In the genomic region with DNA sequence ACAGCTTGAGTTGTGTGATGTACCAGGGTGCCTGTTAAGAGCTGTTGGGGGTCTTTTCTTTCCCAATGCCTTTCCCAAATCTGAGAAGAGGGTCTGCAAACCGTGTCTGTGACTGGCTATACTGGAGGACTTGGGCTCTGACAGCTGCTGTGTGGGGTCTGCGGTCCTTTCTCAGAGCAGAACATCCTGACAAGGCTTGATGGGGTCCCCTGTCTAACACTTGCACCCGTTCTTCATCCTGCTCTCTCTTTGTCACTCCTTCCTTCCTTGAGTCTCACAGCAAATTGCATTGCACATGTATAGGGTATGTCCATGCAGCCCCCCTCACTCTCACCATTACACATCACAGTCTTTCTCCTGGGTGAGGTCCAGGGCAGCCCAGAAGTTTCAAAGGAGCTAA, we compare ENCODE assay signal across 19 cellular contexts.
DNase-seq lines count a peak whose midpoint lies in the region; ATAC-seq and TF ChIP-seq lines count a peak whose summit lies in the region.
"Had no signal": no experiment of that assay in that cellular context is flagged by ENCODE, and none has a peak within 500 bp of the region (broad histone marks: within the 10 kb centered on the region; RNA-seq: fewer than 3 reads in every experiment).

No MANE protein-coding gene starts in this region.

- H3K27ac ChIP-seq in BLaER1 (peak overlapping the region; percentile 23; the same call in 1 of the 2 replicates), esophagus muscularis mucosa (replicated peaks in 1 of 4) (no peak overlapping the region), tibial nerve (no peak overlapping the region)
- H3K27ac ChIP-seq: 22Rv1 had no signal

- CTCF ChIA-PET in activated CD8-positive, alpha-beta T cell treated with anti-CD3 and anti-CD28 coated beads, Interleukin-2, amount 10 ng/mL, durations not matched to agents 7 days and 5 days (lab: Charles Lee) = interaction anchor here (1.6 kb wide), 1 partner anchor 50 kb away, joined by 6 read pairs; no protein-coding TSS in a partner anchor
- CTCF ChIA-PET in activated CD8-positive, alpha-beta T cell treated with anti-CD3 and anti-CD28 coated beads for 36 hours (lab: Charles Lee) = interaction anchor here (1.6 kb wide), 1 partner anchor 9 kb away, joined by 4 read pairs; no protein-coding TSS in a partner anchor

- no peaks in the 10 kb centered on the region for H3K9me3 Mint-ChIP-seq in activated CD8-positive, alpha-beta T cell treated with anti-CD3 and anti-CD28 coated beads, Interleukin-2, amount 10 ng/mL, durations not matched to agents 7 days and 5 days (ENCODE audit: insufficient read depth)
- H3K9me3 Mint-ChIP-seq in activated CD8-positive, alpha-beta T cell treated with anti-CD3 and anti-CD28 coated beads for 36 hours = no peaks in the 10 kb centered on the region
- H3K9me3 Mint-ChIP-seq in neural crest cell = no peaks in the 10 kb centered on the region
- H3K9me3 Mint-ChIP-seq: CD4-positive, alpha-beta T cell had no signal

- H3K4me1 Mint-ChIP-seq in activated CD8-positive, alpha-beta T cell treated with anti-CD3 and anti-CD28 coated beads, Interleukin-2, amount 10 ng/mL, durations not matched to agents 7 days and 5 days (ENCODE audit: low read depth) = peaks cover 17% of the 10 kb centered on the region
- H3K4me1 Mint-ChIP-seq in activated CD8-positive, alpha-beta T cell treated with anti-CD3 and anti-CD28 coated beads for 36 hours (ENCODE audit: low read depth) = peaks cover 7% of the 10 kb centered on the region
- no peaks in the 10 kb centered on the region for H3K4me1 Mint-ChIP-seq in neural crest cell

- peaks cover 37% of the 10 kb centered on the region for H3K4me1 ChIP-seq in BLaER1
- no peaks in the 10 kb centered on the region for H3K4me1 ChIP-seq in esophagus muscularis mucosa
- no peaks in the 10 kb centered on the region for H3K4me1 ChIP-seq in tibial nerve
- H3K4me1 ChIP-seq: HAP-1 had no signal

- TF ChIP-seq EP300 in esophagus muscularis mucosa (IDR thresholded peaks at IDR 0.05) (no peak), tibial nerve (IDR thresholded peaks at IDR 0.05) (no peak)

- H3K9me3 ChIP-seq in BLaER1 (peaks cover 24% of the 10 kb centered on the region), esophagus muscularis mucosa (peaks cover 0 to 7% (median 1%) of the 10 kb centered on the region in 4 donors), tibial nerve (peaks cover 0 to 3% (median 0%) of the 10 kb centered on the region in 4 donors)
- H3K9me3 ChIP-seq: HAP-1 had no signal

- no peaks in the 10 kb centered on the region for H3K36me3 ChIP-seq in BLaER1
- no peaks in the 10 kb centered on the region for H3K36me3 ChIP-seq in esophagus muscularis mucosa
- H3K36me3 ChIP-seq in tibial nerve = no peaks in the 10 kb centered on the region
- H3K36me3 ChIP-seq: BLaER1 treated with 17β-estradiol and CSF1 and Interleukin-3, amounts not matched to agents 10 nM and 100 nM; HAP-1 had no signal

- no peak for ATAC-seq in activated CD8-positive, alpha-beta T cell treated with anti-CD3 and anti-CD28 coated beads, Interleukin-2, amount 10 ng/mL, durations not matched to agents 7 days and 5 days
- ATAC-seq in activated CD8-positive, alpha-beta T cell treated with anti-CD3 and anti-CD28 coated beads for 36 hours = no peak
- ATAC-seq in GM19395 (IDR thresholded peaks at IDR 0.05; ENCODE audit: unreplicated experiment) = no peak

- no peaks in the 10 kb centered on the region for H3K27me3 ChIP-seq in BLaER1
- H3K27me3 ChIP-seq in esophagus muscularis mucosa = peaks cover 0 to 11% (median 0%) of the 10 kb centered on the region in 4 donors
- no peaks in the 10 kb centered on the region for H3K27me3 ChIP-seq in tibial nerve
- H3K27me3 ChIP-seq: BLaER1 treated with 17β-estradiol and CSF1 and Interleukin-3, amounts not matched to agents 10 nM and 100 nM had no signal

- TF ChIP-seq CTCF in activated CD8-positive, alpha-beta T cell treated with anti-CD3 and anti-CD28 coated beads for 36 hours (IDR thresholded peaks at IDR 0.05) = no peak
- TF ChIP-seq CTCF in esophagus muscularis mucosa (IDR thresholded peaks at IDR 0.05) = no peak
- TF ChIP-seq CTCF in neural crest cell (conservative IDR thresholded peaks at IDR 0.05) = no peak
- no peak for TF ChIP-seq CTCF in tibial nerve (IDR thresholded peaks at IDR 0.05)

- no peaks in the 10 kb centered on the region for H4K20me1 ChIP-seq in BLaER1
- H4K20me1 ChIP-seq: BLaER1 treated with 17β-estradiol and CSF1 and Interleukin-3, amounts not matched to agents 10 nM and 100 nM had no signal

- no peak overlapping the region for H3K4me3 Mint-ChIP-seq in activated CD8-positive, alpha-beta T cell treated with anti-CD3 and anti-CD28 coated beads, Interleukin-2, amount 10 ng/mL, durations not matched to agents 7 days and 5 days
- no peak overlapping the region for H3K4me3 Mint-ChIP-seq in activated CD8-positive, alpha-beta T cell treated with anti-CD3 and anti-CD28 coated beads for 36 hours
- H3K4me3 Mint-ChIP-seq in neural crest cell = no peak overlapping the region
- H3K4me3 Mint-ChIP-seq: B cell; CD14-positive monocyte; CD4-positive, alpha-beta T cell; CD8-positive, alpha-beta memory T cell; HFFc6 had no signal

- TF ChIP-seq POLR2A in esophagus muscularis mucosa (IDR thresholded peaks at IDR 0.05; ENCODE audit: low read depth) (no peak), tibial nerve (IDR thresholded peaks at IDR 0.05) (no peak)

- H3K4me2 ChIP-seq in BLaER1 = no peak overlapping the region
- H3K4me2 ChIP-seq: BLaER1 treated with 17β-estradiol and CSF1 and Interleukin-3, amounts not matched to agents 10 nM and 100 nM had no signal

- H3K4me3 ChIP-seq in BLaER1 = no peak overlapping the region
- H3K4me3 ChIP-seq in esophagus muscularis mucosa = no peak overlapping the region
- no peak overlapping the region for H3K4me3 ChIP-seq in tibial nerve
- H3K4me3 ChIP-seq: BLaER1 treated with 17β-estradiol and CSF1 and Interleukin-3, amounts not matched to agents 10 nM and 100 nM; HAP-1 had no signal

- peak; percentile 17 for DNase-seq in activated CD8-positive, alpha-beta T cell treated with anti-CD3 and anti-CD28 coated beads, Interleukin-2, amount 10 ng/mL, durations not matched to agents 7 days and 5 days
- DNase-seq in activated CD8-positive, alpha-beta T cell treated with anti-CD3 and anti-CD28 coated beads for 36 hours = no peak
- peak; percentile 90 for DNase-seq in esophagus muscularis mucosa (ENCODE audit: extremely low spot score)
- DNase-seq in neural crest cell (ENCODE audit: low read depth, low spot score) = no peak
- no peak for DNase-seq in tibial nerve (ENCODE audit: low spot score in 2 of 2)
- DNase-seq: CD4-positive, alpha-beta T cell; CD8-positive, alpha-beta memory T cell; DMS 273 treated with DMSO at 0.1 percent for 48 hours; DMS79; GF-D8; GOT3; HFFc6 had no signal

- intact Hi-C loops in activated CD8-positive, alpha-beta T cell treated with anti-CD3 and anti-CD28 coated beads for 36 hours (cut with micrococcal nuclease) = no loop called here
- intact Hi-C loops in esophagus muscularis mucosa (cut with DNase I) = no loop called here

- WGBS in esophagus muscularis mucosa = 71% methylated on average over 3 of the region's 3 CpGs
- 73 to 77% methylated on average over 3 of the region's 3 CpGs for WGBS in tibial nerve, 2 donors

- H3K27ac Mint-ChIP-seq in activated CD8-positive, alpha-beta T cell treated with anti-CD3 and anti-CD28 coated beads, Interleukin-2, amount 10 ng/mL, durations not matched to agents 7 days and 5 days = no peak overlapping the region
- no peak overlapping the region for H3K27ac Mint-ChIP-seq in activated CD8-positive, alpha-beta T cell treated with anti-CD3 and anti-CD28 coated beads for 36 hours
- peak overlapping the region; percentile 5 for H3K27ac Mint-ChIP-seq in neural crest cell (ENCODE audit: unreplicated experiment)
- H3K27ac Mint-ChIP-seq: B cell; CD4-positive, alpha-beta T cell; HFFc6 had no signal

- POLR2A ChIA-PET in activated CD8-positive, alpha-beta T cell treated with anti-CD3 and anti-CD28 coated beads, Interleukin-2, amount 10 ng/mL, durations not matched to agents 7 days and 5 days (lab: Charles Lee) = no interaction called here
- POLR2A ChIA-PET in activated CD8-positive, alpha-beta T cell treated with anti-CD3 and anti-CD28 coated beads for 36 hours (lab: Charles Lee) = no interaction called here

- no peak overlapping the region for H3K9ac ChIP-seq in BLaER1
- H3K9ac ChIP-seq: BLaER1 treated with 17β-estradiol and CSF1 and Interleukin-3, amounts not matched to agents 10 nM and 100 nM had no signal

- H3K36me3 Mint-ChIP-seq in activated CD8-positive, alpha-beta T cell treated with anti-CD3 and anti-CD28 coated beads, Interleukin-2, amount 10 ng/mL, durations not matched to agents 7 days and 5 days (ENCODE audit: low read depth) = no peaks in the 10 kb centered on the region
- no peaks in the 10 kb centered on the region for H3K36me3 Mint-ChIP-seq in activated CD8-positive, alpha-beta T cell treated with anti-CD3 and anti-CD28 coated beads for 36 hours (ENCODE audit: low read depth)
- H3K36me3 Mint-ChIP-seq in neural crest cell (ENCODE audit: low read depth) = no peaks in the 10 kb centered on the region
- H3K36me3 Mint-ChIP-seq: CD14-positive monocyte; CD8-positive, alpha-beta memory T cell had no signal

- peaks cover 9% of the 10 kb centered on the region for H3K27me3 Mint-ChIP-seq in activated CD8-positive, alpha-beta T cell treated with anti-CD3 and anti-CD28 coated beads, Interleukin-2, amount 10 ng/mL, durations not matched to agents 7 days and 5 days (ENCODE audit: low read depth)
- H3K27me3 Mint-ChIP-seq in activated CD8-positive, alpha-beta T cell treated with anti-CD3 and anti-CD28 coated beads for 36 hours = peaks cover 2% of the 10 kb centered on the region
- H3K27me3 Mint-ChIP-seq in neural crest cell (ENCODE audit: low read depth) = peaks cover 7% of the 10 kb centered on the region
- H3K27me3 Mint-ChIP-seq: CD4-positive, alpha-beta T cell had no signal

Comparison
In these comparisons a context has a peak if more than half of its experiments do, and no peak if none do; other contexts are left out.
1. DNase-seq: peak in activated CD8-positive, alpha-beta T cell treated with anti-CD3 and anti-CD28 coated beads, Interleukin-2, amount 10 ng/mL, durations not matched to agents 7 days and 5 days (single experiment) and esophagus muscularis mucosa (single experiment); none in activated CD8-positive, alpha-beta T cell treated with anti-CD3 and anti-CD28 coated beads for 36 hours (single experiment), neural crest cell (single experiment) and tibial nerve (0 of 2).